In the genomic region with DNA sequence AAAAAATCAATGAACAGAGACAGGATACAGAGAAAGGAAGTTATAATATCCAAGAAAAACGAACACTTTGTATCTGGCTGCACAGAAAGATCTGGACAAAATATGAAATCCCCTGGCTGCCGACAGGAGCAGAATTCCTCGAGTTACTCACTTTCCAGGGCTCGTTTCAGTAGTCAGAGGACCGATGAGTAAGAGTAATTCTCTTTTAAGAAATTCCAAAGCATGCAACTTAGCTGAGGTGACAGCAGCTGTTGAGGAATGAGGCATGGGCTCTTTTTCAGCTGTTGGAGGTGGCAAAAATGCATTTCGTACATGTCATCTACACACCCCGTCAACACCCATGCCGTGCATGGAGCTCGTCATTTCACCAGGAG, we compare ENCODE assay signal across 9 cellular contexts.
A peak's percentile ranks its signal among the peaks of the same experiment; 100 is the strongest.
DNase-seq lines count a peak whose midpoint lies in the region; ATAC-seq and TF ChIP-seq lines count a peak whose summit lies in the region.
"Had no signal": no experiment of that assay in that cellular context is flagged by ENCODE, and none has a peak within 500 bp of the region (broad histone marks: within the 10 kb centered on the region; RNA-seq: fewer than 3 reads in every experiment).

No MANE protein-coding gene starts in this region.

- peak overlapping the region; percentile 96 to 99 (median 98) for H3K27ac Mint-ChIP-seq in nephron

- peak overlapping the region; percentile 61 to 76 (median 68) for H3K4me3 Mint-ChIP-seq in nephron

- intact Hi-C loops in Right ventricle myocardium inferior (cut with DNase I) (no loop called here), cardiac septum (cut with DNase I) (no loop called here)

- TF ChIP-seq CTCF in fibroblast of pulmonary artery (IDR thresholded peaks at IDR 0.05; ENCODE audit: low read length, missing control alignments) (peak; percentile 31), nephron (IDR thresholded peaks at IDR 0.05; ENCODE audit: unreplicated experiment in 3 of 3) (peak in 2 of 3 experiments; percentile 12 to 41)

- DNase-seq in Right ventricle myocardium inferior (ENCODE audit: missing footprints) (no peak), cardiac septum (ENCODE audit: low spot score) (no peak), fibroblast of pulmonary artery (ENCODE audit: low read depth) (peak; percentile 62), GF-D8 (lab: John Stamatoyannopoulos, UW) (no peak), T-helper 2 cell (no peak)
- no peak for DNase-seq in activated CD8-positive, alpha-beta memory T cell treated with anti-CD3 and anti-CD28 coated beads, Interleukin-2, amount 50 U/mL, for 48 hours
- DNase-seq: body of pancreas had no signal

- peaks cover 11% of the 10 kb centered on the region for H3K27me3 Mint-ChIP-seq in nephron (ENCODE audit: low read depth)

- no peaks in the 10 kb centered on the region for H3K36me3 Mint-ChIP-seq in nephron (ENCODE audit: low read depth)

- H3K9me3 Mint-ChIP-seq in nephron: peaks cover 8% of the 10 kb centered on the region

- H3K4me3 ChIP-seq in fibroblast of pulmonary artery (replicated peaks; ENCODE audit: low read depth, low read length): peak overlapping the region; percentile 23
- H3K4me3 ChIP-seq: body of pancreas had no signal

- peaks cover 44% of the 10 kb centered on the region for H3K4me1 Mint-ChIP-seq in nephron

- ATAC-seq in Right ventricle myocardium inferior (peak; percentile 18), HG02610 (IDR thresholded peaks at IDR 0.05; ENCODE audit: unreplicated experiment) (no peak)
- ATAC-seq: body of pancreas had no signal
